Comparison of ENCODE assay signal across 19 cellular contexts in genomic region chr21:26790289-26790688, GRCh38. TPM values are rescaled to one million over a fixed set of nuclear protein-coding genes. Genes with fewer than 3 reads are reported as not detected.
"Had no signal": no experiment of that assay in that cellular context is flagged by ENCODE, and none has a peak within 500 bp of the region (broad histone marks: within the 10 kb centered on the region; RNA-seq: fewer than 3 reads in every experiment).

No MANE protein-coding gene starts in this region.

- H3K27ac ChIP-seq: brain microvascular endothelial cell had no signal

- H3K4me3 ChIP-seq: esophagus squamous epithelium had no signal

- H3K4me3 Mint-ChIP-seq: activated CD4-positive, alpha-beta T cell treated with anti-CD3 and anti-CD28 coated beads, Interleukin-2, amount 10 ng/mL, durations not matched to agents 24 days and 14 days; activated CD8-positive, alpha-beta T cell treated with anti-CD3 and anti-CD28 coated beads, Interleukin-2, amount 10 ng/mL, durations not matched to agents 7 days and 5 days; activated naive CD4-positive, alpha-beta T cell treated with anti-CD3 and anti-CD28 coated beads for 36 hours; activated T-cell treated with anti-CD3 and anti-CD28 coated beads, Interleukin-2, amount 50 U/mL, for 24 hours; central memory CD8-positive, alpha-beta T cell; neural crest cell; stimulated activated naive CD8-positive, alpha-beta T cell treated with anti-CD3 and anti-CD28 coated beads, Interleukin-15, amount 100 ng/mL, for 72 hours; T-cell had no signal

- H3K4me1 Mint-ChIP-seq: activated CD4-positive, alpha-beta T cell treated with anti-CD3 and anti-CD28 coated beads, Interleukin-2, amount 10 ng/mL, durations not matched to agents 24 days and 14 days; central memory CD8-positive, alpha-beta T cell; stimulated activated naive CD8-positive, alpha-beta T cell treated with anti-CD3 and anti-CD28 coated beads, Interleukin-15, amount 100 ng/mL, for 72 hours; T-cell had no signal

- H3K9ac ChIP-seq: SK-N-SH had no signal

- H3K36me3 Mint-ChIP-seq: T-cell had no signal

- H3K9me3 ChIP-seq: esophagus squamous epithelium, SK-N-SH had no signal

- H3K9me3 Mint-ChIP-seq: activated CD4-positive, alpha-beta T cell treated with anti-CD3 and anti-CD28 coated beads, Interleukin-2, amount 10 ng/mL, durations not matched to agents 24 days and 14 days; activated T-cell treated with anti-CD3 and anti-CD28 coated beads, Interleukin-2, amount 50 U/mL, for 24 hours; neural crest cell; stimulated activated naive CD8-positive, alpha-beta T cell treated with anti-CD3 and anti-CD28 coated beads, Interleukin-15, amount 100 ng/mL, for 72 hours had no signal

- H3K27me3 Mint-ChIP-seq: central memory CD8-positive, alpha-beta T cell; stimulated activated naive CD8-positive, alpha-beta T cell treated with anti-CD3 and anti-CD28 coated beads, Interleukin-15, amount 100 ng/mL, for 72 hours had no signal

- H3K27ac Mint-ChIP-seq: activated CD4-positive, alpha-beta T cell treated with anti-CD3 and anti-CD28 coated beads, Interleukin-2, amount 10 ng/mL, durations not matched to agents 24 days and 14 days; activated CD8-positive, alpha-beta T cell treated with anti-CD3 and anti-CD28 coated beads, Interleukin-2, amount 10 ng/mL, durations not matched to agents 7 days and 5 days; activated naive CD4-positive, alpha-beta T cell treated with anti-CD3 and anti-CD28 coated beads for 36 hours; activated T-cell treated with anti-CD3 and anti-CD28 coated beads, Interleukin-2, amount 50 U/mL, for 24 hours; stimulated activated naive CD8-positive, alpha-beta T cell treated with anti-CD3 and anti-CD28 coated beads, Interleukin-15, amount 100 ng/mL, for 72 hours; T-cell had no signal

- ATAC-seq: activated CD8-positive, alpha-beta T cell treated with anti-CD3 and anti-CD28 coated beads, Interleukin-2, amount 10 ng/mL, durations not matched to agents 7 days and 5 days; left lobe of liver; stimulated activated naive CD8-positive, alpha-beta T cell treated with anti-CD3 and anti-CD28 coated beads, Interleukin-15, amount 100 ng/mL, for 72 hours; T-cell had no signal

- DNase-seq: activated CD4-positive, alpha-beta T cell treated with anti-CD3 and anti-CD28 coated beads, Interleukin-2, amount 10 ng/mL, durations not matched to agents 24 days and 14 days; activated CD8-positive, alpha-beta T cell treated with anti-CD3 and anti-CD28 coated beads, Interleukin-2, amount 10 ng/mL, durations not matched to agents 7 days and 5 days; activated naive CD4-positive, alpha-beta T cell treated with anti-CD3 and anti-CD28 coated beads for 36 hours; activated T-cell treated with anti-CD3 and anti-CD28 coated beads, Interleukin-2, amount 50 U/mL, for 24 hours; brain microvascular endothelial cell; cortex of kidney; effector CD4-positive, alpha-beta T cell; esophagus squamous epithelium; hypothalamus; islet precursor cell; mammary epithelial cell; SK-N-SH; stimulated activated CD4-positive, alpha-beta T cell treated with anti-CD3 and anti-CD28 coated beads, Interleukin-15, amount 100 ng/mL, for 24 hours; stimulated activated CD4-positive, alpha-beta T cell treated with anti-CD3 and anti-CD28 coated beads, Interleukin-2, amount 100 ng/mL, for 48 hours; stimulated activated naive CD8-positive, alpha-beta T cell treated with anti-CD3 and anti-CD28 coated beads, Interleukin-15, amount 100 ng/mL, for 72 hours; T-cell had no signal

- H3K4me2 ChIP-seq: SK-N-SH had no signal

- H3K27me3 ChIP-seq: brain microvascular endothelial cell, esophagus squamous epithelium had no signal

- H3K36me3 ChIP-seq: brain microvascular endothelial cell, esophagus squamous epithelium had no signal

RNA-seq across cellular contexts. Expression of gene ADAMTS1, which starts 54.9 kb away (rescaled TPM):
- total RNA-seq: activated naive CD4-positive, alpha-beta T cell treated with anti-CD3 and anti-CD28 coated beads for 36 hours had no signal
